ENCODE assay signal across 10 cellular contexts in the genomic region with DNA sequence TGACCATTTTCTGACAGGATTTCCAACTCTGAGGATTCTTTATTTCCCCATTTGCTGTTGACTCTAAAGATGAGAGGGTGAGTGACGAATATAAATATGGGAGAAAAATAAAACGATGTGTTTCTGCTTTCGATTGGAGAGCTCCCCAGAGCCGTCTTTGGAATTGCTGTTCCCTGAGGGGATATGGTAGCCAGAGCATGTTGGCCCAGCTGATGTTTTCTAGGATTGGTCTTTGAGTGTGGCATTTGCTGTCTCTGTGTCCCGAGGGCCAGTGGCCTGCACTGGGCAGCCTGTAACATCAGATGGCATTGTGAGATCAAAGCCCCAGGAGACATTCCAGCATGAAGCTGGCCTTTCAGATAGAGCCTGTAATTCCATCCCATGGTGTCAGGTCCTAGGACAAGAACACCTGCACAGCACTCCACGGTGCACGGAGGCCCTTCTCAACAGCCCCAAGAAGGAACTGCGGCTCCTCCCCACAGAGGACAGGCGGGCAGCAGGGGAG. TPM values are rescaled to one million over a fixed set of nuclear protein-coding genes. Genes with fewer than 3 reads are reported as not detected.
DNase-seq lines count a peak whose midpoint lies in the region; ATAC-seq and TF ChIP-seq lines count a peak whose summit lies in the region.
"Had no signal": no experiment of that assay in that cellular context is flagged by ENCODE, and none has a peak within 500 bp of the region (broad histone marks: within the 10 kb centered on the region; RNA-seq: fewer than 3 reads in every experiment).

No MANE protein-coding gene starts in this region.

- H3K9me3 Mint-ChIP-seq in activated CD4-positive, alpha-beta memory T cell treated with anti-CD3 and anti-CD28 coated beads for 36 hours = no peaks in the 10 kb centered on the region

- no peak overlapping the region for H3K27ac Mint-ChIP-seq in activated CD4-positive, alpha-beta memory T cell treated with anti-CD3 and anti-CD28 coated beads for 36 hours

- no peaks in the 10 kb centered on the region for H3K27me3 Mint-ChIP-seq in activated CD4-positive, alpha-beta memory T cell treated with anti-CD3 and anti-CD28 coated beads for 36 hours

- H3K9me3 ChIP-seq in BLaER1 (no peaks in the 10 kb centered on the region), RWPE2 (ENCODE audit: severe bottlenecking) (no peaks in the 10 kb centered on the region), heart right ventricle (peaks cover 0 to 3% (median 0%) of the 10 kb centered on the region in 11 donors), ovary (no peaks in the 10 kb centered on the region)

- 32 to 37% methylated on average over 9 of the region's 9 CpGs for WGBS in heart right ventricle, 2 donors
- 67 to 72% (median 69%) methylated on average over 9 of the region's 9 CpGs for WGBS in ovary, 3 donors

- H3K27me3 ChIP-seq in BLaER1 = no peaks in the 10 kb centered on the region
- no peaks in the 10 kb centered on the region for H3K27me3 ChIP-seq in RWPE2 (ENCODE audit: insufficient read depth, poor library complexity, severe bottlenecking)
- H3K27me3 ChIP-seq in heart right ventricle = no peaks in the 10 kb centered on the region
- H3K27me3 ChIP-seq in ovary = no peaks in the 10 kb centered on the region

- DNase-seq in RWPE2 (ENCODE audit: low spot score) (peak; percentile 72), heart right ventricle (no peak), ovary (no peak), H4 (ENCODE audit: low spot score) (no peak), OCI-M2 (lab: John Stamatoyannopoulos, UW; ENCODE audit: unreplicated experiment) (no peak)
- no peak for DNase-seq in activated CD4-positive, alpha-beta memory T cell treated with anti-CD3 and anti-CD28 coated beads for 36 hours
- DNase-seq: activated CD4-positive, alpha-beta T cell treated with anti-CD3 and anti-CD28 coated beads for 48 hours; NCI-H446 had no signal

- H3K4me1 Mint-ChIP-seq in activated CD4-positive, alpha-beta memory T cell treated with anti-CD3 and anti-CD28 coated beads for 36 hours (ENCODE audit: low read depth) = peaks cover 7% of the 10 kb centered on the region

- POLR2A ChIA-PET in activated CD4-positive, alpha-beta memory T cell treated with anti-CD3 and anti-CD28 coated beads for 36 hours (lab: Charles Lee) = interaction anchor here (0.6 to 0.9 kb wide), 2 partner anchors 203 to 392 kb away, joined by 3 to 4 read pairs; no protein-coding TSS in a partner anchor

- no peaks in the 10 kb centered on the region for H4K20me1 ChIP-seq in BLaER1

- H3K4me1 ChIP-seq in BLaER1 = peaks cover 47% of the 10 kb centered on the region
- H3K4me1 ChIP-seq in RWPE2 (ENCODE audit: insufficient read depth, poor library complexity, severe bottlenecking) = peaks cover 5% of the 10 kb centered on the region
- H3K4me1 ChIP-seq in heart right ventricle = peaks cover 16 to 77% (median 57%) of the 10 kb centered on the region in 9 donors
- H3K4me1 ChIP-seq in ovary (ENCODE audit: insufficient read depth) = peaks cover 5% of the 10 kb centered on the region

- H3K4me3 ChIP-seq in BLaER1 (no peak overlapping the region), RWPE2 (ENCODE audit: severe bottlenecking) (no peak overlapping the region), heart right ventricle (peak overlapping the region in 5 of 10 donors; percentile 32 to 47 (median 35)), ovary (no peak overlapping the region)

- TF ChIP-seq EP300 in ovary (IDR thresholded peaks at IDR 0.05) = no peak

- intact Hi-C loops in heart right ventricle (cut with DNase I) (loop anchor here in 4 of 10 donors (2.0 to 10.0 kb wide), 5 partner anchors 26 to 394 kb away; partner anchors contain the start of genes OSER1 (in 1 of the 4) and PKIG (in 1 of the 4)), ovary (cut with DNase I) (loop anchor here in 3 of 4 donors (5.0 to 10.0 kb wide), 4 partner anchors 64 to 394 kb away; partner anchors contain the start of gene OSER1 (in 1 of the 3))
- intact Hi-C loops in activated CD4-positive, alpha-beta memory T cell treated with anti-CD3 and anti-CD28 coated beads for 36 hours (cut with micrococcal nuclease) = no loop called here

- no peak for ATAC-seq in RWPE2 (ENCODE audit: low read depth)
- peak in 7 of 8 donors; percentile 10 to 50 (median 21) for ATAC-seq in heart right ventricle
- no peak for ATAC-seq in GM18867 (IDR thresholded peaks at IDR 0.05; ENCODE audit: unreplicated experiment)

- no peak overlapping the region for H3K9ac ChIP-seq in BLaER1

- H3K27ac ChIP-seq in BLaER1 (peak overlapping the region; percentile 14), RWPE2 (ENCODE audit: poor library complexity, severe bottlenecking) (no peak overlapping the region), heart right ventricle (peak overlapping the region; percentile 83 to 92 (median 87)), ovary (peak overlapping the region; percentile 73 to 79)

- TF ChIP-seq CTCF in RWPE2 (IDR thresholded peaks at IDR 0.05; ENCODE audit: poor library complexity, severe bottlenecking) (no peak), heart right ventricle (IDR thresholded peaks at IDR 0.05) (no peak), ovary (IDR thresholded peaks at IDR 0.05) (no peak)

- H3K36me3 ChIP-seq in BLaER1 (peaks cover 19% of the 10 kb centered on the region), RWPE2 (ENCODE audit: low read depth) (0 out of 2 replicates have a peak, but pooled peaks cover 2% of the 10 kb centered on the region), heart right ventricle (peaks cover 0 to 32% (median 5%) of the 10 kb centered on the region in 9 donors), ovary (no peaks in the 10 kb centered on the region)

- peak overlapping the region; percentile 72; the same call in 1 of the 2 replicates for H3K4me2 ChIP-seq in BLaER1

- CTCF ChIA-PET in activated CD4-positive, alpha-beta memory T cell treated with anti-CD3 and anti-CD28 coated beads for 36 hours (lab: Charles Lee) = interaction anchor here (0.7 to 3.9 kb wide), 16 partner anchors 10 to 419 kb away, joined by 3 to 80 read pairs (median 5); partner anchors contain the start of genes FITM2 and TTPAL

- H3K36me3 Mint-ChIP-seq in activated CD4-positive, alpha-beta memory T cell treated with anti-CD3 and anti-CD28 coated beads for 36 hours = no peaks in the 10 kb centered on the region

- no peak overlapping the region for H3K4me3 Mint-ChIP-seq in activated CD4-positive, alpha-beta memory T cell treated with anti-CD3 and anti-CD28 coated beads for 36 hours

- no peak for TF ChIP-seq POLR2A in ovary (IDR thresholded peaks at IDR 0.05)

RNA-seq across cellular contexts. Expression of gene PKIG, which starts 26.7 kb away (rescaled TPM):
- total RNA-seq in heart right ventricle (100 to 1,000 TPM; 155 to 342 (median 231) TPM), ovary (100 to 1,000 TPM in 1 of 7 donors, 10 to 100 TPM in 6; 37.0 to 114 (median 49.9) TPM)
- polyA plus RNA-seq in heart right ventricle (100 to 1,000 TPM; 180 to 196 TPM), ovary (10 to 100 TPM; 46.9 to 74.9 TPM)
- total RNA-seq in H4 (2014; rRNA removed; shearing (Covaris generic)) = 73.8 and 77.3 TPM in 2 replicates
- total RNA-seq in activated CD4-positive, alpha-beta memory T cell treated with anti-CD3 and anti-CD28 coated beads for 36 hours = 1 to 10 TPM; 2.9 to 4.1 TPM

RNA-seq across cellular contexts. Expression of gene ADA, which starts 42.4 kb away (rescaled TPM):
- total RNA-seq in heart right ventricle (10 to 100 TPM in 1 of 10 donors, 1 to 10 TPM in 9; 1.6 to 18.3 (median 3.8) TPM), ovary (1 to 10 TPM; 1.1 to 5.7 (median 3.2) TPM)
- polyA plus RNA-seq in heart right ventricle (10 to 100 TPM; 12.9 to 18.3 TPM), ovary (1 to 10 TPM; 2.8 to 7.4 TPM)
- total RNA-seq in H4 (2014; rRNA removed; shearing (Covaris generic)) = 7.9 and 11.3 TPM in 2 replicates
- total RNA-seq in activated CD4-positive, alpha-beta memory T cell treated with anti-CD3 and anti-CD28 coated beads for 36 hours = 10 to 100 TPM; 35.7 to 38.0 TPM

Comparison
In these comparisons a context has a peak if more than half of its experiments do, and no peak if none do; other contexts are left out.
1. ATAC-seq: peak in heart right ventricle (7 of 8); none in RWPE2 (single experiment) and GM18867 (single experiment).
2. RNA of gene PKIG, which starts 26.7 kb away (total RNA-seq): 155 to 342 TPM in heart right ventricle, 73.8 to 77.3 TPM in H4 and 37.0 to 114 TPM in ovary; 2.9 to 4.1 TPM in activated CD4-positive, alpha-beta memory T cell treated with anti-CD3 and anti-CD28 coated beads for 36 hours; every median in the first group is over 4 times any median in the second.